20 cellular contexts compared by ENCODE assay signal in the genomic region with DNA sequence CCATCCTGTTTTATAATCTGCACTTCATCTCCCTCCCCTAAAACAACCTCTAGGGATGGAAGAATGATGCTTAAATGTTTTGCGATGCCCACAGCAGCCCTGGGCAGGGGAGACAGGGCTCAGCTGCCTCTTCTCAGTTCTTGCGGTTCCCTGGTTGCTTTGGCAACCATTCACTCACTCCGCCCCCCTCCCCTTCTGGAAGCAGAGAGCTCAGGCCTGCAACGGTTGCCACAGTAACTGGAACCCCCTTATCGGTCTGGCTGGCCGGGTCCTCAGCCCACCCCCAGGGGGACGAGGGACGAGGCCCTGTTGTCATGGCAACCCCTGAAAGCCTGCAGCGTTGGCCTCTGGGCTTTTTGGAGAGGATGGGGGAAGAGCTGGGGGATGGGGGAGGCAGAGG. TPM values are rescaled to one million over a fixed set of nuclear protein-coding genes. Genes with fewer than 3 reads are reported as not detected.
DNase-seq lines count a peak whose midpoint lies in the region; ATAC-seq, FAIRE-seq and TF ChIP-seq lines count a peak whose summit lies in the region.
"Had no signal": no experiment of that assay in that cellular context is flagged by ENCODE, and none has a peak within 500 bp of the region (broad histone marks: within the 10 kb centered on the region; RNA-seq: fewer than 3 reads in every experiment).

No MANE protein-coding gene starts in this region.

- 11 to 20% (median 12%) methylated on average over 8 to 9 of the region's 9 CpGs for WGBS in ovary, 3 donors

- intact Hi-C loops in lower lobe of right lung (cut with DNase I) (no loop called here), ovary (cut with DNase I) (no loop called here)

- no peak for TF ChIP-seq POLR2A in ovary (IDR thresholded peaks at IDR 0.05)

- peak; percentile 22 for DNase-seq in COR-L47 (lab: John Stamatoyannopoulos, UW)
- DNase-seq in NCI-H1417 (lab: John Stamatoyannopoulos, UW): peak; percentile 36 to 93 (median 76)
- DNase-seq in lower lobe of right lung: no peak
- DNase-seq in NCI-H774 (lab: John Stamatoyannopoulos, UW): no peak
- no peak for DNase-seq in ovary
- DNase-seq in urothelium cell line (ENCODE audit: low spot score): no peak
- DNase-seq: activated T-cell treated with anti-CD3 and anti-CD28 coated beads, Interleukin-2, amount 50 U/mL, for 1 hour; effector memory CD8-positive, alpha-beta T cell; HFFc6; IMR-90; left cardiac atrium; NCI-H446; stimulated activated CD4-positive, alpha-beta T cell treated with anti-CD3 and anti-CD28 coated beads, Interleukin-4, amount 100 ng/mL, for 4 hours had no signal

- H3K4me1 ChIP-seq in lower lobe of right lung (peaks cover 33% of the 10 kb centered on the region), ovary (ENCODE audit: insufficient read depth) (no peaks in the 10 kb centered on the region)

- no peak for FAIRE-seq in urothelium cell line (lab: Jason Lieb, UNC)
- FAIRE-seq: TTC549 had no signal

- H3K4me3 ChIP-seq in lower lobe of right lung (no peak overlapping the region), ovary (no peak overlapping the region)

- H3K27ac ChIP-seq in angular gyrus (ENCODE audit: low read depth, low read length): peak overlapping the region; percentile 79
- H3K27ac ChIP-seq in lower lobe of right lung: peak overlapping the region; percentile 13
- no peak overlapping the region for H3K27ac ChIP-seq in ovary
- H3K27ac ChIP-seq: parathyroid adenoma had no signal

- no peak for TF ChIP-seq EP300 in ovary (IDR thresholded peaks at IDR 0.05)

- H3K9me3 ChIP-seq in lower lobe of right lung (no peaks in the 10 kb centered on the region), ovary (peaks cover 0 to 3% of the 10 kb centered on the region in 2 donors)

- peaks cover 16% of the 10 kb centered on the region for H3K36me3 ChIP-seq in lower lobe of right lung
- H3K36me3 ChIP-seq in ovary: no peaks in the 10 kb centered on the region

- ATAC-seq in lower lobe of right lung (no peak), GM18498 (IDR thresholded peaks at IDR 0.05; ENCODE audit: unreplicated experiment) (no peak)
- ATAC-seq: effector memory CD8-positive, alpha-beta T cell; left cardiac atrium; PC-3 had no signal

- TF ChIP-seq CTCF in lower lobe of right lung (IDR thresholded peaks at IDR 0.05) (no peak), ovary (IDR thresholded peaks at IDR 0.05) (no peak)

- peaks cover 35% of the 10 kb centered on the region for H3K27me3 ChIP-seq in lower lobe of right lung (ENCODE audit: low read depth)
- no peaks in the 10 kb centered on the region for H3K27me3 ChIP-seq in ovary

RNA-seq across cellular contexts. Expression of gene NOVA2, which starts 19.5 kb away (rescaled TPM):
- total RNA-seq in lower lobe of right lung (18.8 TPM), ovary (1 to 10 TPM in 5 of 7 donors, under 1 TPM in 2; 0.23 to 4.8 (median 2.2) TPM)
- polyA plus RNA-seq in ovary: 1 to 10 TPM; 1.5 to 3.5 TPM
- total RNA-seq: IMR-90, PC-3 had no signal

RNA-seq across cellular contexts. Expression of gene NANOS2, which starts 39.6 kb away (rescaled TPM):
- total RNA-seq in lower lobe of right lung: not detected
- total RNA-seq in ovary: not detected
- polyA plus RNA-seq in ovary: not detected
- total RNA-seq: HFFc6, IMR-90, left cardiac atrium, PC-3, skeletal muscle tissue had no signal
- polyA plus RNA-seq: BJ, IMR-90 had no signal

RNA-seq across cellular contexts. Expression of gene CCDC61, which starts 41.1 kb away (rescaled TPM):
- 16.3 TPM for total RNA-seq in lower lobe of right lung
- total RNA-seq in ovary: 10 to 100 TPM in 6 of 7 donors, 1 to 10 TPM in 1; 7.6 to 19.6 (median 16.6) TPM
- polyA plus RNA-seq in ovary: 10 to 100 TPM in 1 of 2 donors, 1 to 10 TPM in 1; 2.7 to 12.5 TPM

RNA-seq across cellular contexts. Expression of gene MYPOP, which starts 51.7 kb away (rescaled TPM):
- total RNA-seq in lower lobe of right lung: 7.5 TPM
- 1 to 10 TPM; 3.0 to 9.1 (median 7.0) TPM for total RNA-seq in ovary
- 1 to 10 TPM; 4.2 to 4.4 TPM for polyA plus RNA-seq in ovary

Comparison
In these comparisons a context has a peak if more than half of its experiments do, and no peak if none do; other contexts are left out.
1. DNase-seq: peak in COR-L47 (single experiment) and NCI-H1417 (3 of 3); none in lower lobe of right lung (single experiment), NCI-H774 (single experiment), ovary (0 of 5) and urothelium cell line (single experiment).
2. H3K27ac ChIP-seq: peak in angular gyrus (single experiment) and lower lobe of right lung (single experiment); none in ovary (0 of 2).